ENCODE assay signal across 1 cellular context in genomic region chr2:12817870-12818269, GRCh38.
TF ChIP-seq lines count a peak whose summit lies in the region.

No MANE protein-coding gene starts in this region.

TF ChIP-seq in HCT116, 20 proteins besides CTCF, POLR2A, EP300 and RAD21:
- no peak for TF ChIP-seq ZBTB33 (IDR thresholded peaks at IDR 0.05; ENCODE audit: extremely low read depth, insufficient replicate concordance, low read length)
- TF ChIP-seq POLR2AphosphoS5 (IDR thresholded peaks at IDR 0.05; ENCODE audit: low read depth, low read length) = no peak
- no peak for TF ChIP-seq EZH2 (IDR thresholded peaks at IDR 0.05)
- no peak for TF ChIP-seq MAX (IDR thresholded peaks at IDR 0.05)
- TF ChIP-seq SP1 (IDR thresholded peaks at IDR 0.05; ENCODE audit: low read depth) = no peak
- no peak for TF ChIP-seq FOSL1 (IDR thresholded peaks at IDR 0.05; ENCODE audit: low read depth)
- TF ChIP-seq REST (IDR thresholded peaks at IDR 0.05; ENCODE audit: low read depth) = no peak
- no peak for TF ChIP-seq JUND (IDR thresholded peaks at IDR 0.05)
- TF ChIP-seq SRF (IDR thresholded peaks at IDR 0.05; ENCODE audit: low read depth) = no peak
- TF ChIP-seq YY1 (IDR thresholded peaks at IDR 0.05; ENCODE audit: extremely low read depth, insufficient replicate concordance, low read depth, low read length) = no peak
- TF ChIP-seq CBX3 (IDR thresholded peaks at IDR 0.05; ENCODE audit: low read depth) = no peak
- no peak for TF ChIP-seq SIN3A (IDR thresholded peaks at IDR 0.05; ENCODE audit: low read depth)
- TF ChIP-seq ELF1 (IDR thresholded peaks at IDR 0.05; ENCODE audit: borderline replicate concordance, low read depth) = no peak
- TF ChIP-seq EGR1 (IDR thresholded peaks at IDR 0.05; ENCODE audit: low read depth) = no peak
- no peak for TF ChIP-seq ATF3 (IDR thresholded peaks at IDR 0.05)
- TF ChIP-seq EZH2phosphoT487 (IDR thresholded peaks at IDR 0.05; ENCODE audit: borderline replicate concordance) = no peak
- no peak for TF ChIP-seq ZNF274 (IDR thresholded peaks at IDR 0.05; ENCODE audit: low read depth, low read length)
- no peak for TF ChIP-seq TCF7L2 (IDR thresholded peaks at IDR 0.05; ENCODE audit: borderline replicate concordance, extremely low read depth, insufficient read depth, insufficient read length)
- TF ChIP-seq CEBPB (IDR thresholded peaks at IDR 0.05; ENCODE audit: low read depth) = no peak
